Comparison of ENCODE assay signal across 1 cellular context in genomic region chr15:35691176-35691761, GRCh38.
TF ChIP-seq lines count a peak whose summit lies in the region.

No MANE protein-coding gene starts in this region.

TF ChIP-seq in SK-N-SH, 30 proteins besides CTCF, POLR2A, EP300 and RAD21 (continued from another document):
- TF ChIP-seq USF2 (IDR thresholded peaks at IDR 0.05; ENCODE audit: borderline replicate concordance, low read depth, low read length), result no peak
- no peak for TF ChIP-seq PBX3 (IDR thresholded peaks at IDR 0.05)
- TF ChIP-seq GATA2 (CRISPR knock-in tag; IDR thresholded peaks at IDR 0.05), result no peak
- no peak for TF ChIP-seq MXI1 (IDR thresholded peaks at IDR 0.05; ENCODE audit: low read depth, low read length)
- TF ChIP-seq EZH2phosphoT487 (IDR thresholded peaks at IDR 0.05; ENCODE audit: borderline replicate concordance, low read depth), result no peak
- no peak for TF ChIP-seq JUND (IDR thresholded peaks at IDR 0.05)
